1 cellular context compared by ENCODE assay signal in genomic region chr1:97740891-97741290, GRCh38.
TF ChIP-seq lines count a peak whose summit lies in the region.

No MANE protein-coding gene starts in this region.

TF ChIP-seq in WTC11, 78 proteins besides CTCF, POLR2A, EP300 and RAD21 (continued from another document):
- TF ChIP-seq, protein P1, sequence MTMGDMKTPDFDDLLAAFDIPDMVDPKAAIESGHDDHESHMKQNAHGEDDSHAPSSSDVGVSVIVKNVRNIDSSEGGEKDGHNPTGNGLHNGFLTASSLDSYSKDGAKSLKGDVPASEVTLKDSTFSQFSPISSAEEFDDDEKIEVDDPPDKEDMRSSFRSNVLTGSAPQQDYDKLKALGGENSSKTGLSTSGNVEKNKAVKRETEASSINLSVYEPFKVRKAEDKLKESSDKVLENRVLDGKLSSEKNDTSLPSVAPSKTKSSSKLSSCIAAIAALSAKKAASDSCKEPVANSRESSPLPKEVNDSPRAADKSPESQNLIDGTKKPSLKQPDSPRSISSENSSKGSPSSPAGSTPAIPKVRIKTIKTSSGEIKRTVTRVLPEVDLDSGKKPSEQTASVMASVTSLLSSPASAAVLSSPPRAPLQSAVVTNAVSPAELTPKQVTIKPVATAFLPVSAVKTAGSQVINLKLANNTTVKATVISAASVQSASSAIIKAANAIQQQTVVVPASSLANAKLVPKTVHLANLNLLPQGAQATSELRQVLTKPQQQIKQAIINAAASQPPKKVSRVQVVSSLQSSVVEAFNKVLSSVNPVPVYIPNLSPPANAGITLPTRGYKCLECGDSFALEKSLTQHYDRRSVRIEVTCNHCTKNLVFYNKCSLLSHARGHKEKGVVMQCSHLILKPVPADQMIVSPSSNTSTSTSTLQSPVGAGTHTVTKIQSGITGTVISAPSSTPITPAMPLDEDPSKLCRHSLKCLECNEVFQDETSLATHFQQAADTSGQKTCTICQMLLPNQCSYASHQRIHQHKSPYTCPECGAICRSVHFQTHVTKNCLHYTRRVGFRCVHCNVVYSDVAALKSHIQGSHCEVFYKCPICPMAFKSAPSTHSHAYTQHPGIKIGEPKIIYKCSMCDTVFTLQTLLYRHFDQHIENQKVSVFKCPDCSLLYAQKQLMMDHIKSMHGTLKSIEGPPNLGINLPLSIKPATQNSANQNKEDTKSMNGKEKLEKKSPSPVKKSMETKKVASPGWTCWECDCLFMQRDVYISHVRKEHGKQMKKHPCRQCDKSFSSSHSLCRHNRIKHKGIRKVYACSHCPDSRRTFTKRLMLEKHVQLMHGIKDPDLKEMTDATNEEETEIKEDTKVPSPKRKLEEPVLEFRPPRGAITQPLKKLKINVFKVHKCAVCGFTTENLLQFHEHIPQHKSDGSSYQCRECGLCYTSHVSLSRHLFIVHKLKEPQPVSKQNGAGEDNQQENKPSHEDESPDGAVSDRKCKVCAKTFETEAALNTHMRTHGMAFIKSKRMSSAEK (CRISPR knock-in tag; IDR thresholded peaks at IDR 0.05; ENCODE audit: borderline replicate concordance) = no peak
- TF ChIP-seq KAT7 (CRISPR knock-in tag; IDR thresholded peaks at IDR 0.05; ENCODE audit: borderline replicate concordance) (no peak), ESRRA (CRISPR knock-in tag; IDR thresholded peaks at IDR 0.05; ENCODE audit: borderline replicate concordance) (no peak)
